In genomic region chr2:1613731-1614354, GRCh38 we compare ENCODE assay signal across 11 cellular contexts.
DNase-seq lines count a peak whose midpoint lies in the region; ATAC-seq and TF ChIP-seq lines count a peak whose summit lies in the region.
"Had no signal": no experiment of that assay in that cellular context is flagged by ENCODE, and none has a peak within 500 bp of the region (broad histone marks: within the 10 kb centered on the region; RNA-seq: fewer than 3 reads in every experiment).

No MANE protein-coding gene starts in this region.

- no peaks in the 10 kb centered on the region for H3K27me3 ChIP-seq in breast epithelium
- H3K27me3 ChIP-seq in iPS-20b (ENCODE audit: insufficient read depth, low read length) = no peaks in the 10 kb centered on the region

- H3K27ac Mint-ChIP-seq in MCF 10A (ENCODE audit: low read depth, unreplicated experiment) (peak overlapping the region; percentile 63), chondrocyte (ENCODE audit: unreplicated experiment) (no peak overlapping the region)
- no peak overlapping the region for H3K27ac Mint-ChIP-seq in stimulated activated memory B cell treated with anti-CD40 and anti-IgM and Interleukin-4, amounts not matched to agents 10 μg/mL and 1 μg/mL and 100 μg/mL, for 72 hours
- H3K27ac Mint-ChIP-seq: activated CD8-positive, alpha-beta T cell treated with anti-CD3 and anti-CD28 coated beads for 36 hours had no signal

- H3K36me3 Mint-ChIP-seq in MCF 10A (ENCODE audit: insufficient read depth, unreplicated experiment) (no peaks in the 10 kb centered on the region), chondrocyte (ENCODE audit: low read depth) (peaks cover 5% of the 10 kb centered on the region)
- peaks cover 6% of the 10 kb centered on the region for H3K36me3 Mint-ChIP-seq in stimulated activated memory B cell treated with anti-CD40 and anti-IgM and Interleukin-4, amounts not matched to agents 10 μg/mL and 1 μg/mL and 100 μg/mL, for 72 hours

- CTCF ChIA-PET in MCF 10A (lab: Yijun Ruan, JAX) = interaction anchor here (0.7 to 1.8 kb wide), 2 partner anchors 12 to 62 kb away, joined by 4 to 5 read pairs; no protein-coding TSS in a partner anchor

- no TSS peak for BruUV-seq in MCF 10A (replicated peaks; lab: Mats Ljungman, UMichigan)

- H3K4me1 ChIP-seq in breast epithelium = no peaks in the 10 kb centered on the region
- peaks cover 21% of the 10 kb centered on the region; the same call in 1 of the 2 replicates for H3K4me1 ChIP-seq in iPS-20b (ENCODE audit: insufficient read depth, low read length)
- H3K4me1 ChIP-seq: A549 had no signal

- no peak overlapping the region; the same call in 1 of the 2 replicates for H3K9ac ChIP-seq in iPS-20b (ENCODE audit: low read depth, low read length)

- no peak for TF ChIP-seq POLR2A in breast epithelium (IDR thresholded peaks at IDR 0.05)

- H3K4me1 Mint-ChIP-seq in MCF 10A (ENCODE audit: insufficient read depth, unreplicated experiment) (peaks cover 25% of the 10 kb centered on the region), chondrocyte (ENCODE audit: low read depth) (peaks cover 15% of the 10 kb centered on the region)
- H3K4me1 Mint-ChIP-seq in stimulated activated memory B cell treated with anti-CD40 and anti-IgM and Interleukin-4, amounts not matched to agents 10 μg/mL and 1 μg/mL and 100 μg/mL, for 72 hours = peaks cover 15% of the 10 kb centered on the region

- TF ChIP-seq CTCF in MCF 10A (IDR thresholded peaks at IDR 0.05; ENCODE audit: unreplicated experiment) = no peak
- TF ChIP-seq CTCF in breast epithelium (IDR thresholded peaks at IDR 0.05) = no peak
- no peak for TF ChIP-seq CTCF in chondrocyte (IDR thresholded peaks at IDR 0.05)

- H3K27ac ChIP-seq in breast epithelium (peak overlapping the region in 1 of 2 donors; percentile 38), iPS-20b (ENCODE audit: low read length) (peak overlapping the region; percentile 32)
- H3K27ac ChIP-seq: A549 had no signal

- H3K36me3 ChIP-seq in breast epithelium (no peaks in the 10 kb centered on the region), iPS-20b (ENCODE audit: insufficient read depth, low read depth, low read length) (no peaks in the 10 kb centered on the region; the same call in 1 of the 2 replicates)

- no peaks in the 10 kb centered on the region for H3K9me3 ChIP-seq in breast epithelium
- H3K9me3 ChIP-seq in iPS-20b (ENCODE audit: insufficient read depth, low read depth, low read length) = no peaks in the 10 kb centered on the region
- H3K9me3 ChIP-seq: A549 had no signal

- H3K9me3 Mint-ChIP-seq in MCF 10A (ENCODE audit: unreplicated experiment) (no peaks in the 10 kb centered on the region), chondrocyte (ENCODE audit: low read depth) (no peaks in the 10 kb centered on the region)
- H3K9me3 Mint-ChIP-seq in stimulated activated memory B cell treated with anti-CD40 and anti-IgM and Interleukin-4, amounts not matched to agents 10 μg/mL and 1 μg/mL and 100 μg/mL, for 72 hours = peaks cover 3% of the 10 kb centered on the region
- H3K9me3 Mint-ChIP-seq: activated CD8-positive, alpha-beta T cell treated with anti-CD3 and anti-CD28 coated beads for 36 hours had no signal

- DNase-seq in MCF 10A (ENCODE audit: unreplicated experiment) (peak; percentile 86), breast epithelium (ENCODE audit: low spot score in 2 of 2) (no peak), chondrocyte (ENCODE audit: low spot score) (peak; percentile 53), NCI-H510A treated with DMSO at 0.1 percent for 48 hours (lab: John Stamatoyannopoulos, UW) (no peak), cerebellum (ENCODE audit: low spot score) (no peak), NCI-H2227 treated with DMSO at 0.1 percent for 48 hours (lab: John Stamatoyannopoulos, UW) (no peak)
- DNase-seq: activated CD8-positive, alpha-beta T cell treated with anti-CD3 and anti-CD28 coated beads for 36 hours; central memory CD4-positive, alpha-beta T cell had no signal

- POLR2A ChIA-PET in MCF 10A (lab: Yijun Ruan, JAX) = interaction anchor here (1.2 to 2.0 kb wide), 3 partner anchors 11 to 62 kb away, joined by 4 to 17 read pairs (median 8); no protein-coding TSS in a partner anchor

- no peak overlapping the region for H3K4me3 ChIP-seq in breast epithelium
- H3K4me3 ChIP-seq in iPS-20b (ENCODE audit: low read length) = no peak overlapping the region
- H3K4me3 ChIP-seq: A549 had no signal

- intact Hi-C loops in MCF 10A (cut with micrococcal nuclease) (loop anchor here (10.0 kb wide), 1 partner anchor 59 kb away; no protein-coding TSS in a partner anchor), breast epithelium (cut with DNase I; ENCODE audit: low total_unique reads) (no loop called here)

- peak overlapping the region; percentile 22 for H3K4me3 Mint-ChIP-seq in MCF 10A (ENCODE audit: unreplicated experiment)
- H3K4me3 Mint-ChIP-seq in chondrocyte (ENCODE audit: unreplicated experiment) = no peak overlapping the region
- H3K4me3 Mint-ChIP-seq in stimulated activated memory B cell treated with anti-CD40 and anti-IgM and Interleukin-4, amounts not matched to agents 10 μg/mL and 1 μg/mL and 100 μg/mL, for 72 hours = no peak overlapping the region
- H3K4me3 Mint-ChIP-seq: activated CD8-positive, alpha-beta T cell treated with anti-CD3 and anti-CD28 coated beads for 36 hours had no signal

- no peak for ATAC-seq in stimulated activated memory B cell treated with anti-CD40 and anti-IgM and Interleukin-4, amounts not matched to agents 10 μg/mL and 1 μg/mL and 100 μg/mL, for 72 hours
- ATAC-seq: activated CD8-positive, alpha-beta T cell treated with anti-CD3 and anti-CD28 coated beads for 36 hours had no signal

- H3K27me3 Mint-ChIP-seq in MCF 10A (ENCODE audit: insufficient read depth, unreplicated experiment) = no peaks in the 10 kb centered on the region
- no peaks in the 10 kb centered on the region for H3K27me3 Mint-ChIP-seq in chondrocyte (ENCODE audit: low read depth)
- peaks cover 22% of the 10 kb centered on the region for H3K27me3 Mint-ChIP-seq in stimulated activated memory B cell treated with anti-CD40 and anti-IgM and Interleukin-4, amounts not matched to agents 10 μg/mL and 1 μg/mL and 100 μg/mL, for 72 hours

Comparison
In these comparisons a context has a peak if more than half of its experiments do, and no peak if none do; other contexts are left out.
1. DNase-seq: peak in MCF 10A (single experiment) and chondrocyte (single experiment); none in breast epithelium (0 of 2), NCI-H510A treated with DMSO at 0.1 percent for 48 hours (single experiment), cerebellum (single experiment) and NCI-H2227 treated with DMSO at 0.1 percent for 48 hours (single experiment).